8 cellular contexts compared by ENCODE assay signal in the genomic region with DNA sequence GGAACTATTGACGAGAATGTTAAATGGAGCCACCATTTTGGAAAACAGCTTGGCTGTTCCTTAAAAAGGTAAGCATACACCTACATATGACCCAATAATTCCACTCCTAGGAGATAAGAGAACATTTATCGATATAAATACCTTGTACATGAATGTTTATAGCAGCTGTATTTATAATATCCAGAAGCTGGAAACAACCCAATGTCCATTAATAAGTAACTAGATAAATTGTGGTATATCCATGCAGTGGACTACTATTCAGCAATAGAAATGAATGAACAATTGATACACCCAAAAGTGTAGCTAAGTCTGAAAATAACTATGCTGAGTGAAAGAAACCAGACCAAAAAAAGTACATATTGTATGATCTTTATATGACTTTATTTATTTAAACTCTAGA. TPM values are rescaled to one million over a fixed set of nuclear protein-coding genes. Genes with fewer than 3 reads are reported as not detected.
"Had no signal": no experiment of that assay in that cellular context is flagged by ENCODE, and none has a peak within 500 bp of the region (broad histone marks: within the 10 kb centered on the region; RNA-seq: fewer than 3 reads in every experiment).

No MANE protein-coding gene starts in this region.

- FAIRE-seq: G401.6, GM12878, GM12891, GM12892, GM18507, GM19239 had no signal

- DNase-seq: GDM1, GF-D8 had no signal

- H3K4me3 ChIP-seq: GM12878 had no signal

- ATAC-seq: GM12878 had no signal

RNA-seq across cellular contexts. Expression of gene ADIG, which starts 42.2 kb away (rescaled TPM):
- polyA plus RNA-seq: GM12878 had no signal
